ENCODE assay signal across 8 cellular contexts in genomic region chrX:154398668-154399526, GRCh38. TPM values are rescaled to one million over a fixed set of nuclear protein-coding genes. Genes with fewer than 3 reads are reported as not detected.
DNase-seq lines count a peak whose midpoint lies in the region; ATAC-seq lines count a peak whose summit lies in the region.

No MANE protein-coding gene starts in this region.

- ATAC-seq in HG02938 (IDR thresholded peaks at IDR 0.05; ENCODE audit: unreplicated experiment), result peak; percentile 10
- peak; percentile 61 for ATAC-seq in left colon
- ATAC-seq in GM18520 (IDR thresholded peaks at IDR 0.05; ENCODE audit: unreplicated experiment), result no peak

- intact Hi-C loops in left colon (cut with DNase I, micrococcal nuclease), result no loop called here

- peak overlapping the region; percentile 86 for H3K27ac ChIP-seq in cingulate gyrus (ENCODE audit: low read depth, low read length)

- peak; percentile 88 for DNase-seq in DMS53 (lab: John Stamatoyannopoulos, UW)
- DNase-seq in NCI-H345 (lab: John Stamatoyannopoulos, UW), result peak; percentile 75
- DNase-seq in activated CD4-positive, alpha-beta T cell treated with anti-CD3 and anti-CD28 coated beads for 48 hours, result peak; percentile 85
- peak; percentile 82 to 86 for DNase-seq in left colon
- DNase-seq in stimulated activated CD4-positive, alpha-beta T cell treated with anti-CD3 and anti-CD28 coated beads, Interleukin-1b, Interleukin-23, amount 100 ng/mL, for 1 hour (ENCODE audit: low read depth in 2 of 2), result peak; percentile 56 to 59

RNA-seq across cellular contexts. Expression of gene RPL10, which starts 0.7 kb away (rescaled TPM):
- total RNA-seq in left colon, result 1,000 to 10,000 TPM; 2,262 to 2,406 TPM

RNA-seq across cellular contexts. Expression of gene DNASE1L1, which starts 10.2 kb away (rescaled TPM):
- 10 to 100 TPM; 23.4 to 26.8 TPM for total RNA-seq in left colon

RNA-seq across cellular contexts. Expression of gene TAFAZZIN, which starts 12.4 kb away (rescaled TPM):
- total RNA-seq in left colon, result 10 to 100 TPM; 28.8 to 40.8 TPM

RNA-seq across cellular contexts. Expression of gene EMD, which starts 19.8 kb away (rescaled TPM):
- total RNA-seq in left colon, result 10 to 100 TPM; 31.9 to 33.1 TPM

RNA-seq across cellular contexts. Expression of gene FLNA, which starts 24.5 kb away (rescaled TPM):
- total RNA-seq in left colon, result 100 to 1,000 TPM in 1 of 2 donors, 10 to 100 TPM in 1; 84.2 to 741 TPM
